ENCODE assay signal across 8 cellular contexts in the genomic region with DNA sequence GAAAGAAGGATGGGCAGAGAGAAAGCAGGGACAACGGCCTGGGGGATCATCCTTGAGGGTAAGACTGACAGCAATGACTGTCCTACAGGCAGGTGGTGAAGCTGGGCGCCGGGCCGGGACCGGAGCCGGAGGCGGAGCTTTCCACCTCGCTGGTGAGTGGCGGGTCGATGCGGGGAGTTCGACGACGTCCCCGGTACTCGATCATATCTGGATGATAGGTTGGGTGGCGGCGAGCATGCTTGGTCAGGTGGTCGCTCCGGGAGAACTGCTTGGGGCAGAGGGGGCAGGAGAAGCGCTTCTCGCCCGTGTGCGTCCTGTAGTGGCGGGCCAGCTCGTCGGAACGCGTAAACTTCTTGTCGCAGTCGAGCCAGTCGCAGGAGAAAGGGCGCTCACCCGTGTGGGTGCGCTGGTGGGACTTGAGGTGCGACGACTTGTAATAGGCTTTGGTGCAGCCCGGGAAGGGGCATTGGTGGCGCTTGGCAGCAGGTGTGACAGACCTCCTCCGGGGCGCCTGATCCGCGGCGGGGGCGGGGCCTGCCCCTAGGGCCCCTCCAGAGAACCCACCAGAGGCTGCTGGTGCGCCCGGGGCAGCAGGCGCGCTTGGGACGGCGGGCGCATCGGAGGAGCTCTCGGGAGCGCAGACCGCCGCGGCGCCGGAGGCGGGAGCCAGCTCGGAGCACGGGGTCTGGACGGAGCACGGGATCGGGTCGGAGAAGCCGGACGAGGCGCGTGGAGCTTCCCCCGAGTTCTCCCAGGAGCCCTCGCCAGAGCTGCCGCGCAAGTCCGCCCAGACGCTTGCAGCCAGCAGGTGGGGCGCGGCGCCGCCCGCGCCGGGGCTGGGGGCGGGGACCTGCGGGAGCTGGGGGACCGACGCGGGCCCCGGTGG. TPM values are rescaled to one million over a fixed set of nuclear protein-coding genes. Genes with fewer than 3 reads are reported as not detected.
A peak's percentile ranks its signal among the peaks of the same experiment; 100 is the strongest.
DNase-seq lines count a peak whose midpoint lies in the region; ATAC-seq lines count a peak whose summit lies in the region.

No MANE protein-coding gene starts in this region.

- no peaks in the 10 kb centered on the region for H3K9me3 Mint-ChIP-seq in activated naive CD4-positive, alpha-beta T cell treated with anti-CD3 and anti-CD28 coated beads, Interleukin-2, amount 50 U/mL, for 24 hours
- peaks cover 13 to 38% (median 16%) of the 10 kb centered on the region in 6 donors for H3K9me3 Mint-ChIP-seq in immature natural killer cell

- peaks cover 13% of the 10 kb centered on the region for H3K4me1 Mint-ChIP-seq in activated naive CD4-positive, alpha-beta T cell treated with anti-CD3 and anti-CD28 coated beads, Interleukin-2, amount 50 U/mL, for 24 hours
- peaks cover 12% of the 10 kb centered on the region in 2 donors for H3K4me1 Mint-ChIP-seq in immature natural killer cell

- H3K36me3 Mint-ChIP-seq in activated naive CD4-positive, alpha-beta T cell treated with anti-CD3 and anti-CD28 coated beads, Interleukin-2, amount 50 U/mL, for 24 hours: peaks cover 5% of the 10 kb centered on the region
- H3K36me3 Mint-ChIP-seq in immature natural killer cell: peaks cover 0 to 3% (median 0%) of the 10 kb centered on the region in 3 donors

- peak overlapping the region; percentile 71 for H3K4me3 Mint-ChIP-seq in activated naive CD4-positive, alpha-beta T cell treated with anti-CD3 and anti-CD28 coated beads, Interleukin-2, amount 50 U/mL, for 24 hours
- H3K4me3 Mint-ChIP-seq in immature natural killer cell: peak overlapping the region; percentile 62 to 76 (median 72)

- H3K27me3 Mint-ChIP-seq in activated naive CD4-positive, alpha-beta T cell treated with anti-CD3 and anti-CD28 coated beads, Interleukin-2, amount 50 U/mL, for 24 hours: peaks cover 63% of the 10 kb centered on the region
- H3K27me3 Mint-ChIP-seq in immature natural killer cell (ENCODE audit: low read depth in 3 of 3): peaks cover 33 to 57% (median 39%) of the 10 kb centered on the region in 3 donors

- no peak overlapping the region for H3K27ac Mint-ChIP-seq in activated naive CD4-positive, alpha-beta T cell treated with anti-CD3 and anti-CD28 coated beads, Interleukin-2, amount 50 U/mL, for 24 hours
- H3K27ac Mint-ChIP-seq in immature natural killer cell: no peak overlapping the region

- ATAC-seq in GM21381 (IDR thresholded peaks at IDR 0.05; ENCODE audit: unreplicated experiment): no peak

- DNase-seq in DMS53 (lab: John Stamatoyannopoulos, UW) (peak; percentile 70), DMS53 treated with DMSO at 0.1 percent for 48 hours (lab: John Stamatoyannopoulos, UW; ENCODE audit: unreplicated experiment) (no peak), NCI-H345 treated with DMSO at 0.1 percent for 48 hours (lab: John Stamatoyannopoulos, UW; ENCODE audit: unreplicated experiment) (peak; percentile 11), immature natural killer cell (no peak), COR-L47 (lab: John Stamatoyannopoulos, UW) (no peak)
- DNase-seq in stimulated activated CD4-positive, alpha-beta T cell treated with anti-CD3 and anti-CD28 coated beads, Interleukin-4, amount 100 ng/mL, for 48 hours (ENCODE audit: low read depth in 2 of 2): peak; percentile 6 to 12

RNA-seq across cellular contexts. Expression of a gene that starts 0.8 kb away (rescaled TPM):
- not detected for polyA plus RNA-seq in immature natural killer cell

RNA-seq across cellular contexts. Expression of a gene that starts 46.9 kb away (rescaled TPM):
- polyA plus RNA-seq in immature natural killer cell: not detected

Comparison
In these comparisons a context has a peak if more than half of its experiments do, and no peak if none do; other contexts are left out.
1. DNase-seq: peak in DMS53 (single experiment), NCI-H345 treated with DMSO at 0.1 percent for 48 hours (single experiment) and stimulated activated CD4-positive, alpha-beta T cell treated with anti-CD3 and anti-CD28 coated beads, Interleukin-4, amount 100 ng/mL, for 48 hours (2 of 2); none in DMS53 treated with DMSO at 0.1 percent for 48 hours (single experiment), immature natural killer cell (0 of 3) and COR-L47 (single experiment).